ENCODE assay signal across 8 cellular contexts in genomic region chr18:62329676-62330454, GRCh38.
A peak's percentile ranks its signal among the peaks of the same experiment; 100 is the strongest.
DNase-seq lines count a peak whose midpoint lies in the region; ATAC-seq and TF ChIP-seq lines count a peak whose summit lies in the region.

No MANE protein-coding gene starts in this region.

- H3K27ac Mint-ChIP-seq in T-helper 2 cell treated with Interferon-gamma antibody and Interleukin-4, amounts not matched to agents 5 μg/mL and 100 μg/mL, for 36 hours, result peak overlapping the region; percentile 87

- TF ChIP-seq CTCF in GM20000 (IDR thresholded peaks at IDR 0.05; ENCODE audit: extremely low read depth, missing control alignments), result no peak

- H3K27me3 Mint-ChIP-seq in T-helper 2 cell treated with Interferon-gamma antibody and Interleukin-4, amounts not matched to agents 5 μg/mL and 100 μg/mL, for 36 hours (ENCODE audit: low read depth), result peaks cover 4% of the 10 kb centered on the region

- peak; percentile 39 for ATAC-seq in GM19467 (IDR thresholded peaks at IDR 0.05; ENCODE audit: unreplicated experiment)
- no peak for ATAC-seq in GM18517 (IDR thresholded peaks at IDR 0.05; ENCODE audit: unreplicated experiment)
- ATAC-seq in GM19397 (IDR thresholded peaks at IDR 0.05; ENCODE audit: unreplicated experiment), result no peak

- H3K9me3 Mint-ChIP-seq in T-helper 2 cell treated with Interferon-gamma antibody and Interleukin-4, amounts not matched to agents 5 μg/mL and 100 μg/mL, for 36 hours, result no peaks in the 10 kb centered on the region

- peaks cover 60% of the 10 kb centered on the region for H3K4me1 Mint-ChIP-seq in T-helper 2 cell treated with Interferon-gamma antibody and Interleukin-4, amounts not matched to agents 5 μg/mL and 100 μg/mL, for 36 hours (ENCODE audit: low read depth)

- peak; percentile 70 for DNase-seq in T-helper 2 cell treated with Interferon-gamma antibody and Interleukin-4, amounts not matched to agents 5 μg/mL and 100 μg/mL, for 36 hours (ENCODE audit: low spot score)
- DNase-seq in fibroblast of gingiva (ENCODE audit: low read depth) (peak; percentile 8), C1 segment of cervical spinal cord (lab: John Stamatoyannopoulos, UW) (no peak), GM20000 (ENCODE audit: low spot score) (no peak)
- peak; percentile 59 for DNase-seq in stimulated activated CD4-positive, alpha-beta T cell treated with anti-CD3 and anti-CD28 coated beads, Interleukin-1b, Interleukin-23, amount 100 ng/mL, for 48 hours

- peak overlapping the region; percentile 84 for H3K4me3 Mint-ChIP-seq in T-helper 2 cell treated with Interferon-gamma antibody and Interleukin-4, amounts not matched to agents 5 μg/mL and 100 μg/mL, for 36 hours

- peaks cover 31% of the 10 kb centered on the region for H3K36me3 Mint-ChIP-seq in T-helper 2 cell treated with Interferon-gamma antibody and Interleukin-4, amounts not matched to agents 5 μg/mL and 100 μg/mL, for 36 hours (ENCODE audit: low read depth)

Comparison
In these comparisons a context has a peak if more than half of its experiments do, and no peak if none do; other contexts are left out.
1. DNase-seq: peak in T-helper 2 cell treated with Interferon-gamma antibody and Interleukin-4, amounts not matched to agents 5 μg/mL and 100 μg/mL, for 36 hours (single experiment), fibroblast of gingiva (single experiment) and stimulated activated CD4-positive, alpha-beta T cell treated with anti-CD3 and anti-CD28 coated beads, Interleukin-1b, Interleukin-23, amount 100 ng/mL, for 48 hours (single experiment); none in C1 segment of cervical spinal cord (0 of 14) and GM20000 (single experiment).